In the genomic region with DNA sequence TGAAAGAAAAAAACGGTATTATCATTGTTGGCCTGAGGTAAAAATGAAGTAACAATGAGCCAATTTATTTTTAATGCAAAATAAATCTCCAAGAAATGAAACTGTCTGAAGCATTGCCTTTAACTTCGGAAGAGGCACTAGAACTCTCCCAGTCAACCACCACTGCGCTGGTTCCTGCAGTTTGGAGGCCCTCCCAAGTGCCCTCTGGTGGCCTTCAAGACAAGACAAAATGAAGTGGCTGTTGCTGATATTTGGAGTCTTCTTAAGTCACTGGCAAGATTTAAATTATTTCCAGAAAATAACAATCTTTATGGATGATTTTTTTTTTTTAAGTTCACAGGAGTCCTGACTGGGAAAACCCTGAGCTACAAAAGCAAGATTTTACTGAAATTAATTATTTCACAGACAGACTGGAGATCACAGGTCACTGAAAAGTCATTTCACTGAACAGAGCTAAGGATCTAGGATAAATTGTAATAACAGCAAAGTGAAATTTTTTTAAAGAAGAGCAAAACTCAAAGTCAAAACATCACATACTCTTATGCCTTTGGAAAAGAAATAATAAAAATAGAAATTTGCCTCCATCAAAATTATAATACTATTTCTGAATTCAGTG, we compare ENCODE assay signal across 8 cellular contexts. TPM values are rescaled to one million over a fixed set of nuclear protein-coding genes. Genes with fewer than 3 reads are reported as not detected.
A peak's percentile ranks its signal among the peaks of the same experiment; 100 is the strongest.
DNase-seq lines count a peak whose midpoint lies in the region; ATAC-seq and TF ChIP-seq lines count a peak whose summit lies in the region.

No MANE protein-coding gene starts in this region.

- TF ChIP-seq CTCF in OCI-LY7 (conservative IDR thresholded peaks at IDR 0.05; ENCODE audit: low read length) (peak; percentile 86), astrocyte of the spinal cord (IDR thresholded peaks at IDR 0.05; ENCODE audit: low read depth, low read length) (peak; percentile 77)

- no peaks in the 10 kb centered on the region for H3K4me1 ChIP-seq in OCI-LY7 (ENCODE audit: insufficient read depth, low read length, poor library complexity, severe bottlenecking)

- ATAC-seq in HG03354 (IDR thresholded peaks at IDR 0.05; ENCODE audit: poor library complexity, severe bottlenecking, unreplicated experiment): peak; percentile 48

- peaks cover 9% of the 10 kb centered on the region; the same call in 1 of the 2 replicates for H3K79me2 ChIP-seq in OCI-LY7 (ENCODE audit: insufficient read depth, low read depth, low read length)

- no peaks in the 10 kb centered on the region for H3K9me3 ChIP-seq in OCI-LY7 (ENCODE audit: low read length)

- H4K20me1 ChIP-seq in OCI-LY7 (ENCODE audit: insufficient read depth, low read length): peaks cover 9% of the 10 kb centered on the region; the same call in 1 of the 2 replicates

- in situ Hi-C loops in Caki2 (cut with HindIII; ENCODE audit: low pct_unique_long_range_greater_than_20kb, low sequenced_read_pairs) (no loop called here), astrocyte of the spinal cord (cut with HindIII; ENCODE audit: low sequenced_read_pairs) (no loop called here)

- CTCF ChIA-PET in OCI-LY7 (lab: Charles Lee; ENCODE audit: unreplicated experiment): no interaction called here

- peaks cover 89% of the 10 kb centered on the region for H3K36me3 ChIP-seq in OCI-LY7 (ENCODE audit: insufficient read depth, low read length)

- H3K27ac ChIP-seq in OCI-LY7 (ENCODE audit: low read depth, low read length, poor library complexity, severe bottlenecking): no peak overlapping the region

- POLR2A ChIA-PET in OCI-LY7 (lab: Charles Lee): interaction anchor here (0.7 kb wide), 1 partner anchor 162 kb away, joined by 4 read pairs; no protein-coding TSS in a partner anchor

- peak; percentile 14 for DNase-seq in Caki2 (ENCODE audit: low read depth)
- peak; percentile 58 for DNase-seq in OCI-LY7 (ENCODE audit: low spot score)
- peak; percentile 62 for DNase-seq in astrocyte of the spinal cord (ENCODE audit: low read depth, low spot score)
- peak; percentile 38 for DNase-seq in iPS DF 4.7 (ENCODE audit: extremely low read depth, low spot score)
- peak in 2 of 3 donors; percentile 4 to 6 for DNase-seq in stimulated activated CD4-positive, alpha-beta T cell treated with anti-CD3 and anti-CD28 coated beads, Interleukin-12 subunit alpha, Interleukin-12 subunit beta, amount 100 ng/mL, for 48 hours (ENCODE audit: low read depth in 2 of 3, low spot score in 1 of 3)
- DNase-seq in cortex of kidney (lab: John Stamatoyannopoulos, UW): no peak
- no peak for DNase-seq in germinal center (ENCODE audit: low spot score)

- no TSS peak for BruUV-seq in OCI-LY7 (replicated peaks; lab: Mats Ljungman, UMichigan)

- H2AFZ ChIP-seq in OCI-LY7 (ENCODE audit: low read length): no peak overlapping the region

- H3K4me3 ChIP-seq in OCI-LY7 (ENCODE audit: low read depth, low read length, poor library complexity, severe bottlenecking) (no peak overlapping the region), astrocyte of the spinal cord (ENCODE audit: low read depth, low read length) (no peak overlapping the region)

- no peaks in the 10 kb centered on the region for H3K9me2 ChIP-seq in OCI-LY7 (ENCODE audit: insufficient read depth, low read length)

- no peak overlapping the region for H3K4me2 ChIP-seq in OCI-LY7 (ENCODE audit: low read length)

- intact Hi-C loops in OCI-LY7 (cut with micrococcal nuclease; ENCODE audit: unreplicated experiment): no loop called here

RNA-seq across cellular contexts. Expression of a gene that starts 58.2 kb away (rescaled TPM):
- total RNA-seq in Caki2 (2014; rRNA removed; shearing (Covaris generic); ENCODE audit: low replicate concordance): 1.8 and 11.6 TPM in 2 replicates
- total RNA-seq in OCI-LY7 (2014; rRNA removed; shearing (Covaris generic)): 60.3 and 84.9 TPM in 2 replicates
- total RNA-seq in OCI-LY7 (2022): 62.2 and 70.5 TPM in 2 replicates

Comparison
In these comparisons a context has a peak if more than half of its experiments do, and no peak if none do; other contexts are left out.
1. DNase-seq: peak in Caki2 (single experiment), OCI-LY7 (single experiment), astrocyte of the spinal cord (single experiment), iPS DF 4.7 (single experiment) and stimulated activated CD4-positive, alpha-beta T cell treated with anti-CD3 and anti-CD28 coated beads, Interleukin-12 subunit alpha, Interleukin-12 subunit beta, amount 100 ng/mL, for 48 hours (2 of 3); none in cortex of kidney (single experiment) and germinal center (single experiment).